In the genomic region with DNA sequence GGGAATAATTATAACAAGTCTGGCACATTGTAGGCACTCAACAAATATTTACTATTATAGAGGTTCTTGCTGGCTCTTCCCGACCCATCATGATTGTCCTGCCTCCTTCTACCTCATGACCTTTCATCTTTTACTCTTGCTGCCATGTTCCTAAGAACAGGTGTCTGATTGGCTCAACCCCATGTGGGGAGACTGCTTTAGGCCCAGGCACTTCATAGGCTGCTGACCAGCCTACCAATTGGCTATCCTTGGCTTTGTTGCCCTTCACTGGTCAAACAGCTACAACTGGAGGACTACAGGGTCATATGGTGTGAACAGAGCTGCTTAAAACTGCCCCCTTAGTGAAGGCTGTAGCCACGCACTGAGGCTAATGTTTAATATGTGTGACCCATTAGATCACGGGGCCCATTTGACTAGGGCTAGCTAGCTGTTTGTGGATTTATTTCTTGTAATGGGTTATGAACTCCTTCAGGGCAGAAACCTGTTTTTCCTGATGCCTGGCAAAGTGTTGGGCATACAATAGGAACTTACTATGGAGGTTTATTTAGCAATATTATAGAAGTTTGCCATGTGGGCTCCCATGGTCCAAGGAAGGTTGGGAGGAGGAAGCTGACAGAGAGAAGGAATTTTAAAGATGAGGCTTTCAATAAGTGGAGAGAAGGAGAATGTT, we compare ENCODE assay signal across 1 cellular context.
TF ChIP-seq lines count a peak whose summit lies in the region.

No MANE protein-coding gene starts in this region.

TF ChIP-seq in GM23338, 12 proteins besides CTCF, POLR2A, EP300 and RAD21 (continued from another document):
- TF ChIP-seq ZNF462 (CRISPR knock-in tag; IDR thresholded peaks at IDR 0.05) (no peak), JUNB (IDR thresholded peaks at IDR 0.05; ENCODE audit: unreplicated experiment) (no peak), EZH2phosphoT487 (IDR thresholded peaks at IDR 0.05; ENCODE audit: unreplicated experiment) (no peak)
